Comparison of ENCODE assay signal across 9 cellular contexts in the genomic region with DNA sequence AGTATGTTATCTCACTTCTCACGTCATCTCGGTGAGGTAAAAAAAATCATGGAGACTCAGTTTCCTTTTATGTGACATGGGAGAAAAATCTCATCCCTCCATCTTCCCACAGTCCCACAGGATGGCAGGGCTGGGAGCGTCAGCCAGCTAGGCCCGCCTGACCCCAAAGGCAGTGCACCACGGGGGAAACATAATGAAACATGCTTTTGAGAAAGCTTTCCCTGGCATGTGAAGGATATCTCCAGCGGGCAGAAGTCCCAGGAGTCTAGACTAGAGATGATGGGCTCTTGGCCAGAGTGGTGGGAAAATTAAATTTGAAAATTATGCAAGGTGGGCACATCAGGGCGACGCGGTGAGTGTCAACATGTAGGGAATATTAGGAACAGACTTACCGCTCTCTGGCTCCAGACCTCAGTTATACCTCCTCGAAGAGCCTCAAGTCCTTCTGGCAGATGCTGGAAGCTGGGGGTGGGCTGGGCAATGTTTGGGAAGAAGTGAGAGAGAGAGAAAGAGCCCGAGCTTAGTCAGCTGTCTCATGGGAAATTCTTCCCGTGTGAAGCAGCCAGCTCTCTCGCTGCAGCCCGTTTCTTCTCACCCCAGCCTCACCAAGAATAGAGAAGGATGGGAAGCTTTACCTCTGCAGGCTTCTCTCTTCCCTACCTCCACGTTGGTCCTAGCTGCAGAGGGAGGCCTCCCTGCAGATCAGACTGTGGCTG. TPM values are rescaled to one million over a fixed set of nuclear protein-coding genes. Genes with fewer than 3 reads are reported as not detected.
DNase-seq lines count a peak whose midpoint lies in the region; ATAC-seq and TF ChIP-seq lines count a peak whose summit lies in the region.
"Had no signal": no experiment of that assay in that cellular context is flagged by ENCODE, and none has a peak within 500 bp of the region (broad histone marks: within the 10 kb centered on the region; RNA-seq: fewer than 3 reads in every experiment).

No MANE protein-coding gene starts in this region.

- H2AFZ ChIP-seq in osteoblast (ENCODE audit: low read length), result peak overlapping the region; percentile 54
- H2AFZ ChIP-seq in hepatocyte, result no peak overlapping the region

- no peaks in the 10 kb centered on the region for H3K9me2 ChIP-seq in hepatocyte (replicated peaks; ENCODE audit: insufficient read depth)

- H3K4me3 ChIP-seq in Peyer's patch (no peak overlapping the region), osteoblast (ENCODE audit: insufficient read depth, low read length) (peak overlapping the region; percentile 53), hepatocyte (no peak overlapping the region)

- no peak for TF ChIP-seq POLR2A in Peyer's patch (IDR thresholded peaks at IDR 0.05)

- ATAC-seq in HG03025 (IDR thresholded peaks at IDR 0.05; ENCODE audit: low FRiP score, unreplicated experiment), result no peak
- no peak for ATAC-seq in HG02623 (IDR thresholded peaks at IDR 0.05; ENCODE audit: unreplicated experiment)

- no peaks in the 10 kb centered on the region for H4K20me1 ChIP-seq in osteoblast (ENCODE audit: insufficient read depth, low read length)
- no peaks in the 10 kb centered on the region for H4K20me1 ChIP-seq in hepatocyte (ENCODE audit: insufficient read depth, poor library complexity, severe bottlenecking)

- peak overlapping the region; percentile 76 for H3K4me2 ChIP-seq in osteoblast (ENCODE audit: insufficient read depth, low read length)
- no peak overlapping the region for H3K4me2 ChIP-seq in hepatocyte

- H3K9me3 ChIP-seq in Peyer's patch (no peaks in the 10 kb centered on the region), osteoblast (ENCODE audit: low read depth, low read length) (no peaks in the 10 kb centered on the region), hepatocyte (ENCODE audit: low read depth) (no peaks in the 10 kb centered on the region)

- DNase-seq in A172 (ENCODE audit: low spot score) (peak; percentile 12), Peyer's patch (no peak), fibroblast of peridontal ligament (ENCODE audit: extremely low read depth) (peak; percentile 97), osteoblast (ENCODE audit: insufficient read length, low spot score, missing footprints) (peak; percentile 96), CD1c-positive myeloid dendritic cell (ENCODE audit: extremely low spot score) (no peak), hepatocyte (ENCODE audit: low spot score) (no peak)
- DNase-seq: Kasumi-1 had no signal

- no peaks in the 10 kb centered on the region for H3K27me3 ChIP-seq in Peyer's patch
- H3K27me3 ChIP-seq in osteoblast (ENCODE audit: insufficient read depth, low read length), result no peaks in the 10 kb centered on the region
- H3K27me3 ChIP-seq in hepatocyte, result no peaks in the 10 kb centered on the region

- no peaks in the 10 kb centered on the region for H3K79me2 ChIP-seq in osteoblast (ENCODE audit: insufficient read depth, low read length)
- H3K79me2 ChIP-seq in hepatocyte, result no peaks in the 10 kb centered on the region

- peaks cover 0 to 10% (median 0%) of the 10 kb centered on the region in 4 donors for H3K4me1 ChIP-seq in Peyer's patch
- H3K4me1 ChIP-seq in osteoblast (ENCODE audit: insufficient read depth, low read length), result peaks cover 69% of the 10 kb centered on the region
- H3K4me1 ChIP-seq in hepatocyte (ENCODE audit: insufficient read depth), result peaks cover 8% of the 10 kb centered on the region

- TF ChIP-seq CTCF in Peyer's patch (IDR thresholded peaks at IDR 0.05), result no peak
- TF ChIP-seq CTCF in osteoblast (IDR thresholded peaks at IDR 0.05; ENCODE audit: extremely low read depth, low read depth, low read length), result no peak
- TF ChIP-seq CTCF in hepatocyte (IDR thresholded peaks at IDR 0.05; ENCODE audit: poor library complexity), result no peak

- WGBS in hepatocyte (ENCODE audit: low lambda C conversion rate, missing lambda C conversion rate), result 84% methylated on average over 16 of the region's 16 CpGs

- H3K36me3 ChIP-seq in Peyer's patch (peaks cover 0 to 9% (median 0%) of the 10 kb centered on the region in 3 donors), osteoblast (ENCODE audit: insufficient read depth, low read length) (peaks cover 15% of the 10 kb centered on the region), hepatocyte (replicated peaks; ENCODE audit: insufficient read depth, low read depth) (no peaks in the 10 kb centered on the region)

- H3K27ac ChIP-seq in Peyer's patch (peak overlapping the region in 3 of 4 donors; percentile 30 to 40 (median 30)), osteoblast (ENCODE audit: low read depth, low read length) (peak overlapping the region; percentile 99), hepatocyte (no peak overlapping the region)

RNA-seq across cellular contexts. Expression of a gene that starts 52.3 kb away (rescaled TPM):
- 4.4 and 5.5 TPM in 2 replicates for total RNA-seq in A172 (2014; rRNA removed; shearing (Covaris generic))
- total RNA-seq in Peyer's patch (10 to 100 TPM; 32.2 to 62.0 (median 53.6) TPM), osteoblast (25.3 and 28.3 TPM in 2 replicates), hepatocyte (10.6 and 10.7 TPM in 2 replicates)
- 13.4 and 14.5 TPM in 2 replicates for polyA plus RNA-seq in hepatocyte

Comparison
In these comparisons a context has a peak if more than half of its experiments do, and no peak if none do; other contexts are left out.
1. DNase-seq: peak in A172 (single experiment), fibroblast of peridontal ligament (single experiment) and osteoblast (single experiment); none in Peyer's patch (0 of 3), CD1c-positive myeloid dendritic cell (single experiment) and hepatocyte (single experiment).